21 cellular contexts compared by ENCODE assay signal in the genomic region with DNA sequence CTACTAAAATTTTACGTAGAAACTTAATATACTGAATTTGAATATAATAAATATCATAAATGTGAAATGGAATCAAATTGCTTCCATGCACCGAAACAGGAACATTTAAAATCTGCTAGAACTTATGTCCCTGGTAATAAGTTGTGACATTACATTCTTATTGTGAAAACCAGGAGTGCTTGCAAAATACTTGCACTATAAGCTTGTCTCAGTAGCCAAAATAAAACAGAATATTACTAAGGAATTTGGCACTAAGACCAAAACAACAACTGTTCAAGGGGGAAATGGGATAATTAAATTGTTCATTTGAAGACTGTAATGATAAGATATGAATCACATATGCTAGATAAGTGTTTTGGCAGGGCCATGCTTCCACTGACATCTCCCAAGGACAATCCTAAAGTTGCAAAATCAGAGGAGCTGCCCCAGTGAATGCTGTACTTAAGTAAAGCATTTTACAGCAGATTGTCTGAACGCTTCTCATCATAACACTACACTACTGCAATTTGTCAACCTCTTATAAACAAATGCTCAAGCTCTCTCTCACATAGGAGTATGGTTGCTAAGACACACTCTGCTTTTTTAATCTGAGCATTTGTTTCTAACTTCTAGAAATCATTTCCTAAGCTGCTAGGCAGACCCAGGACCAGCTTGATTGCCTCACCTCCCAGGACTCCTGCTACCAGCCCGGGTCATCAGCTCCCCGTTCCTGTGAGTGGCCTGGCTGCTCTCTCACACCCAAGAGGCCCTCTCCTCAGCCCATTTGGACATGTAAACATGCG.
DNase-seq lines count a peak whose midpoint lies in the region; FAIRE-seq and TF ChIP-seq lines count a peak whose summit lies in the region.
"Had no signal": no experiment of that assay in that cellular context is flagged by ENCODE, and none has a peak within 500 bp of the region (broad histone marks: within the 10 kb centered on the region; RNA-seq: fewer than 3 reads in every experiment).

No MANE protein-coding gene starts in this region.

- H3K9ac ChIP-seq in adipocyte (ENCODE audit: low read length) = peak overlapping the region; percentile 24

- DNase-seq in NCI-H510A treated with DMSO at 0.1 percent for 48 hours (lab: John Stamatoyannopoulos, UW) = peak; percentile 26
- DNase-seq in NCI-H510A (lab: John Stamatoyannopoulos, UW) = no peak
- peak; percentile 89 for DNase-seq in adipocyte (ENCODE audit: low read depth)
- peak; percentile 4 for DNase-seq in inferior parietal cortex (ENCODE audit: extremely low spot score)
- DNase-seq in stromal cell of bone marrow (ENCODE audit: low read depth) = peak; percentile 14
- no peak for DNase-seq in D721Med (ENCODE audit: insufficient read length, low spot score)
- DNase-seq in erythroblast (lab: John Stamatoyannopoulos, UW) = no peak
- no peak for DNase-seq in ascending aorta (ENCODE audit: low spot score in 2 of 2)
- DNase-seq: activated CD8-positive, alpha-beta memory T cell treated with anti-CD3 and anti-CD28 coated beads, Interleukin-2, amount 10 ng/mL, durations not matched to agents 7 days and 5 days; activated gamma-delta T cell; CD8-positive, alpha-beta T cell; effector CD4-positive, alpha-beta T cell; foreskin melanocyte; H7; IMR-90; NCI-H1092; stimulated activated CD4-positive, alpha-beta T cell treated with anti-CD3 and anti-CD28 coated beads, Interleukin-4, amount 100 ng/mL, for 24 hours; T-helper 2 cell had no signal

- intact Hi-C loops in ascending aorta (cut with DNase I) = no loop called here

- H3K4me3 ChIP-seq in adipocyte (ENCODE audit: low read length) = no peak overlapping the region
- H3K4me3 ChIP-seq in ascending aorta = no peak overlapping the region
- H3K4me3 ChIP-seq: breast epithelium, tibial artery had no signal

- no peak for TF ChIP-seq POLR2A in erythroblast (IDR thresholded peaks at IDR 0.05; ENCODE audit: low read length)

- H3K27me3 ChIP-seq in adipocyte (replicated peaks; ENCODE audit: control insufficient read depth, insufficient read depth, low read length) (peaks cover 24% of the 10 kb centered on the region), ascending aorta (no peaks in the 10 kb centered on the region)
- H3K27me3 ChIP-seq: breast epithelium, tibial artery had no signal

- no peak overlapping the region for H3K27ac ChIP-seq in ascending aorta
- H3K27ac ChIP-seq: 22Rv1, breast epithelium, tibial artery had no signal

- TF ChIP-seq CTCF in D721Med (IDR thresholded peaks at IDR 0.05; ENCODE audit: insufficient read depth, missing control alignments) (no peak), ascending aorta (IDR thresholded peaks at IDR 0.05) (no peak)

- H3K36me3 ChIP-seq in adipocyte (ENCODE audit: control insufficient read depth, insufficient read depth, low read length, severe bottlenecking) (no peaks in the 10 kb centered on the region), ascending aorta (no peaks in the 10 kb centered on the region)
- H3K36me3 ChIP-seq: breast epithelium, tibial artery had no signal

- no peak for FAIRE-seq in D721Med (lab: Jason Lieb, UNC)

- peaks cover 27% of the 10 kb centered on the region for H3K4me1 ChIP-seq in adipocyte (ENCODE audit: control insufficient read depth, insufficient read depth, low read length)
- H3K4me1 ChIP-seq in ascending aorta = no peaks in the 10 kb centered on the region
- H3K4me1 ChIP-seq: breast epithelium had no signal

- H3K9me3 ChIP-seq in adipocyte (ENCODE audit: control insufficient read depth, low read length) = no peaks in the 10 kb centered on the region
- H3K9me3 ChIP-seq in ascending aorta = no peaks in the 10 kb centered on the region
- H3K9me3 ChIP-seq: breast epithelium, tibial artery had no signal

Comparison
In these comparisons a context has a peak if more than half of its experiments do, and no peak if none do; other contexts are left out.
1. DNase-seq: peak in NCI-H510A treated with DMSO at 0.1 percent for 48 hours (single experiment), adipocyte (single experiment), inferior parietal cortex (single experiment) and stromal cell of bone marrow (single experiment); none in NCI-H510A (single experiment), D721Med (single experiment), erythroblast (0 of 2) and ascending aorta (0 of 2).